In genomic region chr20:53977391-53977790, GRCh38 we compare ENCODE assay signal across 34 cellular contexts.
"Had no signal": no experiment of that assay in that cellular context is flagged by ENCODE, and none has a peak within 500 bp of the region (broad histone marks: within the 10 kb centered on the region; RNA-seq: fewer than 3 reads in every experiment).

No MANE protein-coding gene starts in this region.

- H3K4me3 ChIP-seq: adrenal gland, ascending aorta, body of pancreas, breast epithelium, cardiac muscle cell had no signal

- H3K4me1 ChIP-seq: adrenal gland, ascending aorta, body of pancreas, breast epithelium had no signal

- H3K36me3 ChIP-seq: adrenal gland, ascending aorta, brain microvascular endothelial cell, breast epithelium, cardiac muscle cell had no signal

- ATAC-seq: activated naive CD4-positive, alpha-beta T cell treated with anti-CD3 and anti-CD28 coated beads, Interleukin-2, amount 50 U/mL, for 72 hours; activated naive CD8-positive, alpha-beta T cell treated with anti-CD3 and anti-CD28 coated beads, Interleukin-2, amount 50 U/mL, for 24 hours; activated T-cell treated with anti-CD3 and anti-CD28 coated beads, Interleukin-2, amount 50 U/mL, for 4 hours; activated T-cell treated with anti-CD3 and anti-CD28 coated beads, Interleukin-2, amount 50 U/mL, for 72 hours; activated T-helper 17 cell treated with anti-CD3 and anti-CD28 coated beads, Interleukin-2, amount 50 U/mL, for 72 hours; body of pancreas had no signal

- H3K27ac ChIP-seq: adrenal gland, ascending aorta, body of pancreas, brain microvascular endothelial cell, breast epithelium, cardiac muscle cell had no signal

- H3K9me3 ChIP-seq: adrenal gland, ascending aorta, body of pancreas had no signal

- FAIRE-seq: astrocyte, bronchial epithelial cell had no signal

- DNase-seq: activated effector memory CD4-positive, alpha-beta T cell treated with anti-CD3 and anti-CD28 coated beads, Interleukin-2, amount 50 U/mL, for 16 hours; activated effector memory CD4-positive, alpha-beta T cell treated with Interleukin-2 at 50 U/mL for 16 hours; activated gamma-delta T cell; activated gamma-delta T cell treated with Interleukin-2 at 50 U/mL for 16 hours; activated naive CD4-positive, alpha-beta T cell; activated naive CD4-positive, alpha-beta T cell treated with anti-CD3 and anti-CD28 coated beads for 36 hours; activated naive CD4-positive, alpha-beta T cell treated with anti-CD3 and anti-CD28 coated beads, Interleukin-2, amount 10 ng/mL, durations not matched to agents 7 days and 5 days; activated naive CD4-positive, alpha-beta T cell treated with anti-CD3 and anti-CD28 coated beads, Interleukin-2, amount 50 U/mL, for 16 hours; activated naive CD4-positive, alpha-beta T cell treated with Interleukin-2 at 50 U/mL for 16 hours; activated naive CD8-positive, alpha-beta T cell treated with anti-CD3 and anti-CD28 coated beads for 36 hours; activated naive CD8-positive, alpha-beta T cell treated with anti-CD3 and anti-CD28 coated beads, Interleukin-2, amount 10 ng/mL, durations not matched to agents 7 days and 5 days; activated naive CD8-positive, alpha-beta T cell treated with anti-CD3 and anti-CD28 coated beads, Interleukin-2, amount 50 U/mL, for 24 hours; activated T-cell treated with anti-CD3 and anti-CD28 coated beads, Interleukin-2, amount 50 U/mL, for 1 hour; activated T-cell treated with anti-CD3 and anti-CD28 coated beads, Interleukin-2, amount 50 U/mL, for 24 hours; activated T-cell treated with anti-CD3 and anti-CD28 coated beads, Interleukin-2, amount 50 U/mL, for 4 hours; activated T-cell treated with anti-CD3 and anti-CD28 coated beads, Interleukin-2, amount 50 U/mL, for 48 hours; activated T-cell treated with anti-CD3 and anti-CD28 coated beads, Interleukin-2, amount 50 U/mL, for 72 hours; adrenal gland; amniotic stem cell; amygdala; anterior cingulate cortex; aorta; body of pancreas; brain microvascular endothelial cell; caudate nucleus; central memory CD4-positive, alpha-beta T cell; cerebellar nuclear complex had no signal

- H3K27me3 ChIP-seq: ascending aorta, body of pancreas, brain microvascular endothelial cell, breast epithelium, cardiac muscle cell had no signal
